In genomic region chr7:96558530-96558929, GRCh38 we compare ENCODE assay signal across 16 cellular contexts.
DNase-seq lines count a peak whose midpoint lies in the region; TF ChIP-seq lines count a peak whose summit lies in the region.
"Had no signal": no experiment of that assay in that cellular context is flagged by ENCODE, and none has a peak within 500 bp of the region (broad histone marks: within the 10 kb centered on the region; RNA-seq: fewer than 3 reads in every experiment).

No MANE protein-coding gene starts in this region.

- DNase-seq in ELR (ENCODE audit: low read depth), result peak; percentile 3
- DNase-seq in astrocyte of the hippocampus (ENCODE audit: low read depth, low spot score), result peak; percentile 37
- DNase-seq in fibroblast of lung (ENCODE audit: low read depth in 2 of 2), result peak in 1 of 2 donors; percentile 35
- DNase-seq in osteoblast (ENCODE audit: insufficient read length, low spot score, missing footprints), result peak; percentile 59
- no peak for DNase-seq in SIG-M5 (lab: John Stamatoyannopoulos, UW)
- DNase-seq in DMS79 treated with DMSO at 0.1 percent for 48 hours (lab: John Stamatoyannopoulos, UW), result no peak
- no peak for DNase-seq in activated CD8-positive, alpha-beta memory T cell treated with anti-CD3 and anti-CD28 coated beads, Interleukin-2, amount 50 U/mL, for 4 hours
- no peak for DNase-seq in NCI-H1694 (lab: John Stamatoyannopoulos, UW)
- DNase-seq: CD8-positive, alpha-beta memory T cell; DMS79; HCEC 1CT; NCI-H1105; NCI-H2081 treated with DMSO at 0.1 percent for 48 hours; Peyer's patch had no signal

- TF ChIP-seq CTCF in fibroblast of lung (conservative IDR thresholded peaks at IDR 0.05 in 1 of 2, IDR thresholded peaks at IDR 0.05 in 1 of 2; ENCODE audit: low read depth in 1 of 2, low read length in 2 of 2) (no peak), osteoblast (IDR thresholded peaks at IDR 0.05; ENCODE audit: extremely low read depth, low read depth, low read length) (no peak)

- H3K4me1 ChIP-seq in fibroblast of lung (ENCODE audit: control insufficient read depth, extremely low read depth, insufficient read depth, low read length) (no peaks in the 10 kb centered on the region), osteoblast (ENCODE audit: insufficient read depth, low read length) (no peaks in the 10 kb centered on the region)
- H3K4me1 ChIP-seq: A549; BLaER1 treated with 17β-estradiol and CSF1 and Interleukin-3, amounts not matched to agents 10 nM and 100 nM; Peyer's patch had no signal

- H3K36me3 ChIP-seq in fibroblast of lung (ENCODE audit: control insufficient read depth, insufficient read depth, low read length), result no peaks in the 10 kb centered on the region
- no peaks in the 10 kb centered on the region for H3K36me3 ChIP-seq in osteoblast (ENCODE audit: insufficient read depth, low read length)
- H3K36me3 ChIP-seq: BLaER1 treated with 17β-estradiol and CSF1 and Interleukin-3, amounts not matched to agents 10 nM and 100 nM; Peyer's patch had no signal

- H2AFZ ChIP-seq in fibroblast of lung (ENCODE audit: low read length) (peak overlapping the region; percentile 39), osteoblast (ENCODE audit: low read length) (no peak overlapping the region)

- no peaks in the 10 kb centered on the region for H3K79me2 ChIP-seq in fibroblast of lung (ENCODE audit: control insufficient read depth, insufficient read depth, low read length)
- H3K79me2 ChIP-seq in osteoblast (ENCODE audit: insufficient read depth, low read length), result no peaks in the 10 kb centered on the region

- no peaks in the 10 kb centered on the region for H3K27me3 ChIP-seq in fibroblast of lung (ENCODE audit: control insufficient read depth, insufficient read depth, low read length)
- no peaks in the 10 kb centered on the region for H3K27me3 ChIP-seq in osteoblast (ENCODE audit: insufficient read depth, low read length)
- H3K27me3 ChIP-seq: BLaER1 treated with 17β-estradiol and CSF1 and Interleukin-3, amounts not matched to agents 10 nM and 100 nM; Peyer's patch had no signal

- no peak overlapping the region for H3K27ac ChIP-seq in fibroblast of lung (ENCODE audit: insufficient read depth, low read length)
- H3K27ac ChIP-seq in osteoblast (ENCODE audit: low read depth, low read length), result no peak overlapping the region
- H3K27ac ChIP-seq: A549; BLaER1 treated with 17β-estradiol and CSF1 and Interleukin-3, amounts not matched to agents 10 nM and 100 nM; Peyer's patch had no signal

- H3K4me2 ChIP-seq in fibroblast of lung (ENCODE audit: extremely low read depth, insufficient read depth, low read length), result no peak overlapping the region
- no peak overlapping the region for H3K4me2 ChIP-seq in osteoblast (ENCODE audit: insufficient read depth, low read length)
- H3K4me2 ChIP-seq: A549; BLaER1 treated with 17β-estradiol and CSF1 and Interleukin-3, amounts not matched to agents 10 nM and 100 nM had no signal

- H4K20me1 ChIP-seq in fibroblast of lung (ENCODE audit: control insufficient read depth, extremely low read depth, insufficient read depth, low read length) (no peaks in the 10 kb centered on the region), osteoblast (ENCODE audit: insufficient read depth, low read length) (no peaks in the 10 kb centered on the region)
- H4K20me1 ChIP-seq: BLaER1 treated with 17β-estradiol and CSF1 and Interleukin-3, amounts not matched to agents 10 nM and 100 nM had no signal

- no peak overlapping the region for H3K9ac ChIP-seq in fibroblast of lung (ENCODE audit: insufficient read depth, low read length)
- H3K9ac ChIP-seq: BLaER1 treated with 17β-estradiol and CSF1 and Interleukin-3, amounts not matched to agents 10 nM and 100 nM had no signal

- H3K4me3 ChIP-seq in fibroblast of lung (replicated peaks in 1 of 4; ENCODE audit: control extremely low read depth in 1 of 4, insufficient read depth in 1 of 4, low read depth in 3 of 4, low read length in 4 of 4) (no peak overlapping the region), osteoblast (ENCODE audit: insufficient read depth, low read length) (no peak overlapping the region)
- H3K4me3 ChIP-seq: A549; BLaER1 treated with 17β-estradiol and CSF1 and Interleukin-3, amounts not matched to agents 10 nM and 100 nM; Peyer's patch had no signal

- no peaks in the 10 kb centered on the region for H3K9me3 ChIP-seq in fibroblast of lung (ENCODE audit: control insufficient read depth, insufficient read depth, low read depth, low read length)
- H3K9me3 ChIP-seq in osteoblast (ENCODE audit: low read depth, low read length), result no peaks in the 10 kb centered on the region
- H3K9me3 ChIP-seq: A549; BLaER1 treated with 17β-estradiol and CSF1 and Interleukin-3, amounts not matched to agents 10 nM and 100 nM; Peyer's patch had no signal

Comparison
In these comparisons a context has a peak if more than half of its experiments do, and no peak if none do; other contexts are left out.
1. DNase-seq: peak in ELR (single experiment), astrocyte of the hippocampus (single experiment) and osteoblast (single experiment); none in SIG-M5 (single experiment), DMS79 treated with DMSO at 0.1 percent for 48 hours (single experiment), activated CD8-positive, alpha-beta memory T cell treated with anti-CD3 and anti-CD28 coated beads, Interleukin-2, amount 50 U/mL, for 4 hours (single experiment) and NCI-H1694 (single experiment).